Comparison of ENCODE assay signal across 24 cellular contexts in genomic region chr2:132465917-132466316, GRCh38. TPM values are rescaled to one million over a fixed set of nuclear protein-coding genes. Genes with fewer than 3 reads are reported as not detected.
DNase-seq lines count a peak whose midpoint lies in the region; FAIRE-seq and TF ChIP-seq lines count a peak whose summit lies in the region.
"Had no signal": no experiment of that assay in that cellular context is flagged by ENCODE, and none has a peak within 500 bp of the region (broad histone marks: within the 10 kb centered on the region; RNA-seq: fewer than 3 reads in every experiment).

No MANE protein-coding gene starts in this region.

- peaks cover 41% of the 10 kb centered on the region for H3K9me3 Mint-ChIP-seq in astrocyte (ENCODE audit: unreplicated experiment)
- H3K9me3 Mint-ChIP-seq in activated CD4-positive, alpha-beta memory T cell treated with anti-CD3 and anti-CD28 coated beads, Interleukin-2, amount 10 ng/mL, durations not matched to agents 7 days and 5 days = peaks cover 34% of the 10 kb centered on the region

- H3K4me3 ChIP-seq in astrocyte (ENCODE audit: insufficient read depth, low read depth, low read length) = no peak overlapping the region
- no peak overlapping the region for H3K4me3 ChIP-seq in foreskin fibroblast (ENCODE audit: low read depth in 1 of 2, low read length in 2 of 2)
- no peak overlapping the region for H3K4me3 ChIP-seq in esophagus muscularis mucosa
- H3K4me3 ChIP-seq: SJCRH30 had no signal

- no peak overlapping the region for H3K27ac Mint-ChIP-seq in astrocyte (ENCODE audit: unreplicated experiment)
- no peak overlapping the region for H3K27ac Mint-ChIP-seq in activated CD4-positive, alpha-beta memory T cell treated with anti-CD3 and anti-CD28 coated beads, Interleukin-2, amount 10 ng/mL, durations not matched to agents 7 days and 5 days
- H3K27ac Mint-ChIP-seq: H9, IgD-negative memory B cell, T-cell had no signal

- no peak overlapping the region for H2AFZ ChIP-seq in astrocyte (ENCODE audit: low read depth, low read length)

- CTCF ChIA-PET in activated CD4-positive, alpha-beta memory T cell treated with anti-CD3 and anti-CD28 coated beads, Interleukin-2, amount 10 ng/mL, durations not matched to agents 7 days and 5 days (lab: Charles Lee) = no interaction called here

- H3K36me3 Mint-ChIP-seq in astrocyte (ENCODE audit: low read depth, unreplicated experiment) = peaks cover 8% of the 10 kb centered on the region
- no peaks in the 10 kb centered on the region for H3K36me3 Mint-ChIP-seq in activated CD4-positive, alpha-beta memory T cell treated with anti-CD3 and anti-CD28 coated beads, Interleukin-2, amount 10 ng/mL, durations not matched to agents 7 days and 5 days (ENCODE audit: low read depth)
- H3K36me3 Mint-ChIP-seq: IgD-negative memory B cell, T-cell had no signal

- no peak overlapping the region for H3K4me2 ChIP-seq in astrocyte (ENCODE audit: low read length)
- H3K4me2 ChIP-seq: KMS-11 had no signal

- WGBS in esophagus muscularis mucosa = 78% methylated on average over 1 of the region's 1 CpG

- H3K9ac ChIP-seq in astrocyte (ENCODE audit: low read length) = no peak overlapping the region
- H3K9ac ChIP-seq: KMS-11 had no signal

- no peaks in the 10 kb centered on the region for H3K27me3 Mint-ChIP-seq in astrocyte (ENCODE audit: low read depth, unreplicated experiment)
- no peaks in the 10 kb centered on the region for H3K27me3 Mint-ChIP-seq in activated CD4-positive, alpha-beta memory T cell treated with anti-CD3 and anti-CD28 coated beads, Interleukin-2, amount 10 ng/mL, durations not matched to agents 7 days and 5 days
- H3K27me3 Mint-ChIP-seq: T-cell had no signal

- FAIRE-seq in astrocyte (lab: Jason Lieb, UNC) = no peak
- FAIRE-seq: D721Med, G401.6, RCC 7860 had no signal

- POLR2A ChIA-PET in activated CD4-positive, alpha-beta memory T cell treated with anti-CD3 and anti-CD28 coated beads, Interleukin-2, amount 10 ng/mL, durations not matched to agents 7 days and 5 days (lab: Charles Lee) = no interaction called here

- peak; percentile 44 for DNase-seq in ELR (ENCODE audit: low read depth)
- peak; percentile 7 for DNase-seq in M059J (ENCODE audit: low read depth)
- DNase-seq in astrocyte (ENCODE audit: low read depth) = peak; percentile 10
- DNase-seq in foreskin fibroblast = peak; percentile 26 to 45
- DNase-seq in esophagus muscularis mucosa (ENCODE audit: extremely low spot score) = no peak
- no peak for DNase-seq in DMS79 treated with DMSO at 0.1 percent for 48 hours (lab: John Stamatoyannopoulos, UW)
- no peak for DNase-seq in activated CD4-positive, alpha-beta memory T cell treated with anti-CD3 and anti-CD28 coated beads, Interleukin-2, amount 10 ng/mL, durations not matched to agents 7 days and 5 days
- DNase-seq in COR-L47 (lab: John Stamatoyannopoulos, UW) = no peak
- DNase-seq: H9, NCI-H1092 treated with DMSO at 0.1 percent for 48 hours, NCI-H1436, NCI-H187, NCI-H2171 treated with DMSO at 0.1 percent for 48 hours, NCI-H345, NCI-H524, NCI-H748 treated with DMSO at 0.1 percent for 48 hours, SJCRH30, T-cell had no signal

- H3K4me1 ChIP-seq in astrocyte (ENCODE audit: insufficient read depth, low read length) (no peaks in the 10 kb centered on the region), esophagus muscularis mucosa (no peaks in the 10 kb centered on the region)
- H3K4me1 ChIP-seq: SJCRH30 had no signal

- no peak for TF ChIP-seq EP300 in esophagus muscularis mucosa (IDR thresholded peaks at IDR 0.05)

- H3K27me3 ChIP-seq in astrocyte (ENCODE audit: insufficient read depth, low read length) (no peaks in the 10 kb centered on the region), esophagus muscularis mucosa (no peaks in the 10 kb centered on the region)
- H3K27me3 ChIP-seq: SJCRH30 had no signal

- no peak for TF ChIP-seq POLR2A in esophagus muscularis mucosa (IDR thresholded peaks at IDR 0.05; ENCODE audit: low read depth)

- no peaks in the 10 kb centered on the region for H4K20me1 ChIP-seq in astrocyte (ENCODE audit: insufficient read depth, low read length)

- H3K4me1 Mint-ChIP-seq in astrocyte (ENCODE audit: low read depth, unreplicated experiment) = no peaks in the 10 kb centered on the region
- no peaks in the 10 kb centered on the region for H3K4me1 Mint-ChIP-seq in activated CD4-positive, alpha-beta memory T cell treated with anti-CD3 and anti-CD28 coated beads, Interleukin-2, amount 10 ng/mL, durations not matched to agents 7 days and 5 days
- H3K4me1 Mint-ChIP-seq: H9, IgD-negative memory B cell, T-cell had no signal

- H3K79me2 ChIP-seq in astrocyte (ENCODE audit: insufficient read depth, low read length) = no peaks in the 10 kb centered on the region

- H3K4me3 Mint-ChIP-seq in astrocyte (ENCODE audit: unreplicated experiment) = no peak overlapping the region
- no peak overlapping the region for H3K4me3 Mint-ChIP-seq in activated CD4-positive, alpha-beta memory T cell treated with anti-CD3 and anti-CD28 coated beads, Interleukin-2, amount 10 ng/mL, durations not matched to agents 7 days and 5 days
- H3K4me3 Mint-ChIP-seq: H9, IgD-negative memory B cell, T-cell had no signal

- intact Hi-C loops in esophagus muscularis mucosa (cut with DNase I) = no loop called here

- no peaks in the 10 kb centered on the region for H3K36me3 ChIP-seq in astrocyte (ENCODE audit: insufficient read depth, low read length)
- no peaks in the 10 kb centered on the region for H3K36me3 ChIP-seq in esophagus muscularis mucosa
- H3K36me3 ChIP-seq: SJCRH30 had no signal

- H3K9me3 ChIP-seq in astrocyte (ENCODE audit: insufficient read depth, low read depth, low read length) = peaks cover 43% of the 10 kb centered on the region
- H3K9me3 ChIP-seq in esophagus muscularis mucosa = peaks cover 0 to 44% (median 25%) of the 10 kb centered on the region in 4 donors
- H3K9me3 ChIP-seq: SJCRH30 had no signal

- H3K27ac ChIP-seq in astrocyte (ENCODE audit: low read depth, low read length) (no peak overlapping the region), esophagus muscularis mucosa (replicated peaks in 1 of 4) (no peak overlapping the region)
- H3K27ac ChIP-seq: KMS-11, SJCRH30 had no signal

- TF ChIP-seq CTCF in astrocyte (IDR thresholded peaks at IDR 0.05; ENCODE audit: insufficient read depth, low read depth, low read length) = no peak
- TF ChIP-seq CTCF in foreskin fibroblast (IDR thresholded peaks at IDR 0.05; ENCODE audit: low read depth, low read length) = no peak
- TF ChIP-seq CTCF in esophagus muscularis mucosa (IDR thresholded peaks at IDR 0.05) = no peak

RNA-seq across cellular contexts. Expression of gene GPR39, which starts 49.3 kb away (rescaled TPM):
- total RNA-seq in M059J (2014; rRNA removed; shearing (Covaris generic)) = 8.2 and 10.7 TPM in 2 replicates
- total RNA-seq in astrocyte (4.0 and 4.4 TPM in 2 replicates), esophagus muscularis mucosa (1 to 10 TPM in 1 of 4 donors, under 1 TPM in 1, not detected in 2; 0.13 to 1.3 TPM)
- total RNA-seq in activated CD4-positive, alpha-beta memory T cell treated with anti-CD3 and anti-CD28 coated beads, Interleukin-2, amount 10 ng/mL, durations not matched to agents 7 days and 5 days = not detected
- total RNA-seq: Right ventricle myocardium inferior, T-cell had no signal

Comparison
In these comparisons a context has a peak if more than half of its experiments do, and no peak if none do; other contexts are left out.
1. DNase-seq: peak in ELR (single experiment), M059J (single experiment), astrocyte (single experiment) and foreskin fibroblast (2 of 2); none in esophagus muscularis mucosa (single experiment), DMS79 treated with DMSO at 0.1 percent for 48 hours (single experiment), activated CD4-positive, alpha-beta memory T cell treated with anti-CD3 and anti-CD28 coated beads, Interleukin-2, amount 10 ng/mL, durations not matched to agents 7 days and 5 days (single experiment) and COR-L47 (single experiment).